In the genomic region with DNA sequence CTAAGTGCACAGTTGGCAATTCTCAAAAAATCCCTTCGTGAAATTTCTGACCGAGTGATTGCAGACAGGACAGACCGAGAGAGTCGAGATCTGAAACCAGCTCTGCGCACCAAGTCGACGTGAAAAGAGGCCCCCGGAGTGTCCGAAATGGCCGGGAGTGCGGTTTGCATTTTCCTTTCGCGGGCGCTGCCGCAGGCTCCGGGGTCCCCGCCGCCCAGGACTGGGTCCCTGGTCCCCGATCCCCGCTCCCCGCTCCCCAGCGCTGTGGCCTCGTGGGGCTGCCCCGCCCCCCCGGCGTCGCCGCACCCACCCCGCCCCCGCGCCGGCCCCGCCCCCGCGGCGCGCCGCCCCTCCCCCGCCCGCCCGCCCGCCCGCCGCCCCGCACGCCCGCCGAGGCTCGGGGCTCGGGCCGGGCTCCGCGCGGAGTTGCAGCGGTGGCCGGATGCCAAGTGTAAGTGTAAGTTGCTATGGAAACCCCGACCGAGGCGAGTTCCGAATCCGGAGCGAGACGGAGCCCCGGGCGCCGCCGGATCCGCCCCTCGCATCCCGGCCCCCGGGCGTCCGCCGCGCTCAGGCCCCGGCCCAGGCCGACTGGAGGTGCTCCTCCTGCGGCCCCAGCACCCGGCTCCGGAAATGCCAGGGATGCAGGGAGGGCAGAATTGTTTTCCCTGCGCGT, we compare ENCODE assay signal across 8 cellular contexts. TPM values are rescaled to one million over a fixed set of nuclear protein-coding genes. Genes with fewer than 3 reads are reported as not detected.
DNase-seq lines count a peak whose midpoint lies in the region; ATAC-seq lines count a peak whose summit lies in the region.

No MANE protein-coding gene starts in this region.

- ATAC-seq in HG02852 (IDR thresholded peaks at IDR 0.05; ENCODE audit: unreplicated experiment) (peak; percentile 43), left lobe of liver (peak; percentile 55)

- peak; percentile 61 for DNase-seq in NK-92 treated with Interleukin-12 subunit alpha and Interleukin-12 subunit beta, amount 100 ng/mL, for 24 hours (lab: John Stamatoyannopoulos, UW)
- DNase-seq in NK-92 (lab: John Stamatoyannopoulos, UW; ENCODE audit: unreplicated experiment) (no peak), NCI-H2227 (lab: John Stamatoyannopoulos, UW; ENCODE audit: unreplicated experiment) (peak; percentile 88), dermis blood vessel endothelial cell (peak; percentile 70), left lobe of liver (ENCODE audit: low spot score) (peak; percentile 84)
- peak; percentile 69 for DNase-seq in activated CD4-positive, alpha-beta T cell treated with anti-CD3 and anti-CD28 coated beads, Interleukin-2, amount 50 U/mL, for 1 hour
- peak; percentile 59 to 66 for DNase-seq in stimulated activated CD4-positive, alpha-beta T cell treated with anti-CD3 and anti-CD28 coated beads, Interleukin-4, amount 100 ng/mL, for 4 hours

RNA-seq across cellular contexts. Expression of a gene that starts 4.5 kb away (rescaled TPM):
- total RNA-seq in dermis blood vessel endothelial cell (40.1 and 49.4 TPM in 2 replicates), left lobe of liver (25.4 TPM)

RNA-seq across cellular contexts. Expression of a gene that starts 9.2 kb away (rescaled TPM):
- total RNA-seq in dermis blood vessel endothelial cell (29.3 and 40.0 TPM in 2 replicates), left lobe of liver (30.1 TPM)

RNA-seq across cellular contexts. Expression of a gene that starts 19.9 kb away (rescaled TPM):
- not detected in 2 replicates for total RNA-seq in dermis blood vessel endothelial cell
- not detected for total RNA-seq in left lobe of liver
